18 cellular contexts compared by ENCODE assay signal in genomic region chr2:33577084-33577483, GRCh38. TPM values are rescaled to one million over a fixed set of nuclear protein-coding genes. Genes with fewer than 3 reads are reported as not detected.
DNase-seq lines count a peak whose midpoint lies in the region; ATAC-seq, FAIRE-seq and TF ChIP-seq lines count a peak whose summit lies in the region.
"Had no signal": no experiment of that assay in that cellular context is flagged by ENCODE, and none has a peak within 500 bp of the region (broad histone marks: within the 10 kb centered on the region; RNA-seq: fewer than 3 reads in every experiment).

No MANE protein-coding gene starts in this region.

- H4K91ac ChIP-seq in neuronal stem cell (ENCODE audit: low read depth, low read length, poor library complexity) = no peak overlapping the region

- H3K27ac ChIP-seq in GM23338 (ENCODE audit: low read depth) (peak overlapping the region; percentile 5; the same call in 1 of the 2 replicates), iPS-20b (ENCODE audit: low read length) (no peak overlapping the region), neuronal stem cell (replicated peaks; ENCODE audit: low read length) (peak overlapping the region; percentile 40), small intestine (ENCODE audit: low read depth in 1 of 2, low read length in 1 of 2) (no peak overlapping the region), ovary (no peak overlapping the region)
- H3K27ac ChIP-seq: A549 had no signal

- H2BK120ac ChIP-seq in neuronal stem cell (ENCODE audit: low read depth, low read length) = no peak overlapping the region

- H3K4me1 ChIP-seq in GM23338 (ENCODE audit: insufficient read depth) (peaks cover 31% of the 10 kb centered on the region), iPS-20b (ENCODE audit: insufficient read depth, low read length) (peaks cover 15% of the 10 kb centered on the region; the same call in 1 of the 2 replicates), neuronal stem cell (ENCODE audit: control insufficient read depth in 2 of 2, insufficient read depth in 1 of 2, low read depth in 1 of 2, low read length in 2 of 2) (peaks cover 0 to 2% of the 10 kb centered on the region in 2 donors), small intestine (ENCODE audit: control insufficient read depth in 2 of 2, insufficient read depth in 1 of 2, low read depth in 1 of 2, low read length in 1 of 2) (no peaks in the 10 kb centered on the region), ovary (ENCODE audit: insufficient read depth) (no peaks in the 10 kb centered on the region)

- no peak overlapping the region for H3K18ac ChIP-seq in neuronal stem cell (ENCODE audit: low read length)

- H2BK15ac ChIP-seq in neuronal stem cell (ENCODE audit: low read length) = no peak overlapping the region

- H3K79me2 ChIP-seq in GM23338 (replicated peaks; ENCODE audit: insufficient read depth) = peaks cover 11% of the 10 kb centered on the region

- H2AK5ac ChIP-seq in neuronal stem cell (ENCODE audit: low read depth, low read length) = no peak overlapping the region

- TF ChIP-seq CTCF in GM23338 (conservative IDR thresholded peaks at IDR 0.05; ENCODE audit: low read depth in 2 of 2) = no peak
- TF ChIP-seq CTCF in WTC11 (IDR thresholded peaks at IDR 0.05) = no peak
- no peak for TF ChIP-seq CTCF in ovary (IDR thresholded peaks at IDR 0.05)

- no peak overlapping the region for H2BK12ac ChIP-seq in neuronal stem cell (ENCODE audit: low read length)

- no CpG with 5 or more reads among the region's 8 CpGs for whole genome bisulfite sequencing in neuronal stem cell (ENCODE audit: extremely low coverage in 2 of 2, insufficient read length in 2 of 2, insufficient replicate concordance in 1 of 2), 2 donors
- WGBS in small intestine, 3 donors = 90 to 95% (median 92%) methylated on average over 8 of the region's 8 CpGs
- 77 to 88% (median 87%) methylated on average over 8 of the region's 8 CpGs for whole genome bisulfite sequencing in ovary, 3 donors

- peak; percentile 61 for ATAC-seq in GM23338
- ATAC-seq in WTC11 = peak; percentile 65
- ATAC-seq in HG02759 (IDR thresholded peaks at IDR 0.05; ENCODE audit: unreplicated experiment) = no peak
- ATAC-seq: GM12878, HepG2, PC-3 had no signal

- CTCF ChIA-PET in WTC11 (lab: Charles Lee) = interaction anchor here (0.6 to 1.0 kb wide), 2 partner anchors 93 to 181 kb away, joined by 3 read pairs; no protein-coding TSS in a partner anchor

- no peak overlapping the region for H3K23ac ChIP-seq in neuronal stem cell (ENCODE audit: low read depth, low read length, poor library complexity)

- no peaks in the 10 kb centered on the region for H3K9me2 ChIP-seq in GM23338 (ENCODE audit: insufficient read depth)

- no peak for FAIRE-seq in small intestine (lab: Jason Lieb, UNC)
- FAIRE-seq: A549, GM12878, GM18507, HepG2 had no signal

- no peaks in the 10 kb centered on the region for H3K27me3 ChIP-seq in GM23338 (ENCODE audit: insufficient read depth)
- H3K27me3 ChIP-seq in iPS-20b (ENCODE audit: insufficient read depth, low read length) = no peaks in the 10 kb centered on the region
- H3K27me3 ChIP-seq in neuronal stem cell (ENCODE audit: control insufficient read depth in 3 of 3, insufficient read depth in 3 of 3, low read depth in 1 of 3, low read length in 3 of 3) = no peaks in the 10 kb centered on the region
- H3K27me3 ChIP-seq in small intestine (ENCODE audit: control insufficient read depth in 2 of 2, insufficient read depth in 2 of 2, low read length in 2 of 2) = no peaks in the 10 kb centered on the region
- no peaks in the 10 kb centered on the region for H3K27me3 ChIP-seq in ovary
- H3K27me3 ChIP-seq: MG63 had no signal

- no peaks in the 10 kb centered on the region for H4K20me1 ChIP-seq in GM23338 (replicated peaks; ENCODE audit: insufficient read depth)

- H3K4me1 Mint-ChIP-seq in GM23338 (peaks cover 38% of the 10 kb centered on the region), WTC11 (peaks cover 42% of the 10 kb centered on the region)

- H3K14ac ChIP-seq in neuronal stem cell (ENCODE audit: low read length) = no peak overlapping the region

- intact Hi-C loops in ovary (cut with DNase I) = no loop called here

- H3K27ac Mint-ChIP-seq in GM23338 = no peak overlapping the region
- peak overlapping the region; percentile 50; the same call in 1 of the 2 replicates for H3K27ac Mint-ChIP-seq in WTC11

- H2BK5ac ChIP-seq in neuronal stem cell (ENCODE audit: low read length) = no peak overlapping the region

- no peak overlapping the region for H4K8ac ChIP-seq in neuronal stem cell (ENCODE audit: low read depth, low read length)

- peak; percentile 11 for DNase-seq in GM23338 (ENCODE audit: low spot score)
- DNase-seq in WTC11 (ENCODE audit: low spot score) = no peak
- DNase-seq in neuronal stem cell (ENCODE audit: low spot score) = no peak
- no peak for DNase-seq in activated CD4-positive, alpha-beta T cell treated with anti-CD3 and anti-CD28 coated beads for 48 hours
- no peak for DNase-seq in small intestine
- DNase-seq in ovary = no peak
- DNase-seq: MG63, NCI-H1092 treated with DMSO at 0.1 percent for 48 hours, NCI-H1694, NCI-H2107, NCI-H748 treated with DMSO at 0.1 percent for 48 hours, PC-3 had no signal

- H3K27me3 Mint-ChIP-seq in GM23338 (ENCODE audit: insufficient read depth, low read depth, poor library complexity) (peaks cover 6% of the 10 kb centered on the region), WTC11 (ENCODE audit: low read depth) (no peaks in the 10 kb centered on the region)

- H3K4me3 ChIP-seq in GM23338 = no peak overlapping the region
- H3K4me3 ChIP-seq in iPS-20b (ENCODE audit: low read length) = no peak overlapping the region
- no peak overlapping the region for H3K4me3 ChIP-seq in neuronal stem cell (ENCODE audit: low read length in 2 of 2)
- H3K4me3 ChIP-seq in small intestine (ENCODE audit: low read depth in 1 of 2, low read length in 2 of 2) = no peak overlapping the region
- H3K4me3 ChIP-seq in ovary = no peak overlapping the region
- H3K4me3 ChIP-seq: A549, GM12878, MG63 had no signal

- TF ChIP-seq EP300 in ovary (IDR thresholded peaks at IDR 0.05) = no peak

- H3K36me3 Mint-ChIP-seq in GM23338 (ENCODE audit: low read depth) = peaks cover 5% of the 10 kb centered on the region; the same call in 2 of the 3 replicates
- no peaks in the 10 kb centered on the region; the same call in 1 of the 2 replicates for H3K36me3 Mint-ChIP-seq in WTC11

- H3F3A ChIP-seq in GM23338 (replicated peaks; ENCODE audit: low read depth) = no peaks in the 10 kb centered on the region

- H3K4me3 Mint-ChIP-seq in GM23338 = no peak overlapping the region
- no peak overlapping the region for H3K4me3 Mint-ChIP-seq in WTC11

- no peak for TF ChIP-seq POLR2A in ovary (IDR thresholded peaks at IDR 0.05)

- no peaks in the 10 kb centered on the region for H3K9me3 ChIP-seq in iPS-20b (ENCODE audit: insufficient read depth, low read depth, low read length)
- H3K9me3 ChIP-seq in neuronal stem cell (replicated peaks in 1 of 2; ENCODE audit: control insufficient read depth in 2 of 2, insufficient read depth in 1 of 2, low read depth in 1 of 2, low read length in 2 of 2) = no peaks in the 10 kb centered on the region
- H3K9me3 ChIP-seq in small intestine (ENCODE audit: control insufficient read depth, low read depth) = no peaks in the 10 kb centered on the region
- no peaks in the 10 kb centered on the region for H3K9me3 ChIP-seq in ovary
- H3K9me3 ChIP-seq: A549, MG63 had no signal

- no peak overlapping the region for H3K4ac ChIP-seq in neuronal stem cell (ENCODE audit: low read length)

- H3K4me2 ChIP-seq in GM23338 (peak overlapping the region; percentile 4), neuronal stem cell (ENCODE audit: insufficient read depth, low read length, poor library complexity, severe bottlenecking) (no peak overlapping the region)
- H3K4me2 ChIP-seq: A549 had no signal

- POLR2A ChIA-PET in WTC11 (lab: Charles Lee) = interaction anchor here (0.6 kb wide), 1 partner anchor 39 kb away, joined by 3 read pairs; no protein-coding TSS in a partner anchor

- H3K9ac ChIP-seq in iPS-20b (ENCODE audit: low read depth, low read length) (peak overlapping the region; percentile 9; the same call in 1 of the 2 replicates), neuronal stem cell (ENCODE audit: low read depth, low read length, poor library complexity) (no peak overlapping the region)

- H2AFZ ChIP-seq in GM23338 (no peak overlapping the region), neuronal stem cell (ENCODE audit: low read length) (peak overlapping the region; percentile 21)

- no peaks in the 10 kb centered on the region for H3K36me3 ChIP-seq in GM23338 (ENCODE audit: insufficient read depth)
- H3K36me3 ChIP-seq in iPS-20b (ENCODE audit: insufficient read depth, low read depth, low read length) = peaks cover 3% of the 10 kb centered on the region; the same call in 1 of the 2 replicates
- no peaks in the 10 kb centered on the region for H3K36me3 ChIP-seq in neuronal stem cell (replicated peaks in 1 of 2; ENCODE audit: control insufficient read depth in 2 of 2, insufficient read depth in 2 of 2, low read length in 2 of 2)
- no peaks in the 10 kb centered on the region for H3K36me3 ChIP-seq in small intestine (ENCODE audit: control insufficient read depth in 2 of 2, insufficient read depth in 2 of 2, low read length in 2 of 2)
- H3K36me3 ChIP-seq in ovary = no peaks in the 10 kb centered on the region

- H3K9me3 Mint-ChIP-seq in GM23338 = no peaks in the 10 kb centered on the region
- no peaks in the 10 kb centered on the region for H3K9me3 Mint-ChIP-seq in WTC11

- H3K79me1 ChIP-seq in neuronal stem cell (ENCODE audit: low read depth, low read length) = no peaks in the 10 kb centered on the region

TF ChIP-seq in GM23338, 12 proteins besides CTCF, POLR2A, EP300 and RAD21 (continues in another document):
- no peak for TF ChIP-seq POLR2AphosphoS5 (IDR thresholded peaks at IDR 0.05; ENCODE audit: low read depth)

TF ChIP-seq in WTC11, 78 proteins besides CTCF, POLR2A, EP300 and RAD21 (continues in another document):
- TF ChIP-seq FOXP1 (CRISPR knock-in tag; IDR thresholded peaks at IDR 0.05; ENCODE audit: borderline replicate concordance) = no peak
- TF ChIP-seq, protein P1, sequence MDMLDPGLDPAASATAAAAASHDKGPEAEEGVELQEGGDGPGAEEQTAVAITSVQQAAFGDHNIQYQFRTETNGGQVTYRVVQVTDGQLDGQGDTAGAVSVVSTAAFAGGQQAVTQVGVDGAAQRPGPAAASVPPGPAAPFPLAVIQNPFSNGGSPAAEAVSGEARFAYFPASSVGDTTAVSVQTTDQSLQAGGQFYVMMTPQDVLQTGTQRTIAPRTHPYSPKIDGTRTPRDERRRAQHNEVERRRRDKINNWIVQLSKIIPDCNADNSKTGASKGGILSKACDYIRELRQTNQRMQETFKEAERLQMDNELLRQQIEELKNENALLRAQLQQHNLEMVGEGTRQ (CRISPR knock-in tag; IDR thresholded peaks at IDR 0.05) = no peak
- TF ChIP-seq TCF7 (CRISPR knock-in tag; IDR thresholded peaks at IDR 0.05; ENCODE audit: low read depth) = no peak

RNA-seq across cellular contexts. Expression of gene FAM98A, which starts 22.0 kb away (rescaled TPM):
- 68.6 and 78.8 TPM in 2 replicates for total RNA-seq in GM23338 (2014; rRNA removed; shearing (Covaris generic))
- polyA plus RNA-seq in GM23338 (2016; fragmentation: Nextera tagmentation; extraction: Ambion mirVana) (148 and 149 TPM in 2 replicates), small intestine (10 to 100 TPM; 11.9 to 25.9 (median 14.8) TPM), ovary (100 to 1,000 TPM in 1 of 2 donors, 10 to 100 TPM in 1; 36.8 to 107 TPM)
- total RNA-seq in WTC11 (2021) (66.3 to 91.1 TPM (median 78.4 TPM) in 3 replicates), ovary (10 to 100 TPM; 10.1 to 58.8 (median 47.7) TPM)
- 25.8 TPM for polyA plus RNA-seq in neuronal stem cell (2013, experiment 1 of 2)
- 25.5 TPM for polyA plus RNA-seq in neuronal stem cell (2013, experiment 2 of 2)

Comparison
In these comparisons a context has a peak if more than half of its experiments do, and no peak if none do; other contexts are left out.
1. H3K27ac ChIP-seq: peak in GM23338 (single experiment) and neuronal stem cell (single experiment); none in iPS-20b (single experiment), small intestine (0 of 2) and ovary (0 of 2).